In the genomic region with DNA sequence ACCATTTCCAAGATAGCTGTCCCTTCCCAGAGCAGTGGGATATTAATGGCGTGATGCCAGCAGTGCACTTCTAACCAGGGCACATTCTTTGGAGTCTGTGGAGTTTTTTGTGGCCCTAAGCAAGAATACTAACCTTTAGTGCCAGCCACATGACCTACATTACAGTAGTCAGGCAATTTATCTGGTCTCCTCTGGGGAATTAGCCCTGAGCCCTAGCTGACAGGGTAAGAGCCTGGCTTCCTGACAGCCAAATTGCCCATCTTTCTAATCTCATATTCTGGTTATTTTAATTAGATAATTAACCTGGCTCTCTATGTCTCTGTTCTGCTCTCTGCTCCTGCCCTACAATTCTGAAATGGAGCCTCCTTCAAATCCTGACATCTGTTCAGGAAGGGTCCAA, we compare ENCODE assay signal across 30 cellular contexts. TPM values are rescaled to one million over a fixed set of nuclear protein-coding genes. Genes with fewer than 3 reads are reported as not detected.
"Had no signal": no experiment of that assay in that cellular context is flagged by ENCODE, and none has a peak within 500 bp of the region (broad histone marks: within the 10 kb centered on the region; RNA-seq: fewer than 3 reads in every experiment).

No MANE protein-coding gene starts in this region.

- H3K27ac ChIP-seq: gastroesophageal sphincter, hepatocyte, left ventricle myocardium inferior, ovary, right lobe of liver, skin epidermis, uterus had no signal

- H3K27me3 ChIP-seq: gastroesophageal sphincter, hepatocyte, ovary, right lobe of liver, uterus had no signal

- H3K4me1 ChIP-seq: right lobe of liver, uterus had no signal

- ATAC-seq: activated CD8-positive, alpha-beta memory T cell treated with anti-CD3 and anti-CD28 coated beads, Interleukin-2, amount 10 ng/mL, durations not matched to agents 7 days and 5 days; activated CD8-positive, alpha-beta T cell treated with anti-CD3 and anti-CD28 coated beads, Interleukin-2, amount 10 ng/mL, durations not matched to agents 7 days and 5 days; activated naive CD4-positive, alpha-beta T cell treated with anti-CD3 and anti-CD28 coated beads, Interleukin-2, amount 50 U/mL, for 72 hours; activated T-cell treated with anti-CD3 and anti-CD28 coated beads, Interleukin-2, amount 50 U/mL, for 72 hours; gastroesophageal sphincter; right lobe of liver; stimulated activated effector memory CD8-positive, alpha-beta T cell treated with anti-CD3 and anti-CD28 coated beads, Interleukin-12 subunit alpha, Interleukin-12 subunit beta, amount 100 ng/mL, for 72 hours; stimulated activated naive CD8-positive, alpha-beta T cell treated with anti-CD3 and anti-CD28 coated beads, Interleukin-15, amount 100 ng/mL, for 72 hours had no signal

- H3K27me3 Mint-ChIP-seq: activated CD8-positive, alpha-beta memory T cell treated with anti-CD3 and anti-CD28 coated beads, Interleukin-2, amount 10 ng/mL, durations not matched to agents 7 days and 5 days; progenitor cell of endocrine pancreas; stimulated activated naive CD8-positive, alpha-beta T cell treated with anti-CD3 and anti-CD28 coated beads, Interleukin-15, amount 100 ng/mL, for 72 hours; type B pancreatic cell had no signal

- H3K36me3 ChIP-seq: ovary, right lobe of liver, uterus had no signal

- H3K9me3 Mint-ChIP-seq: activated naive CD4-positive, alpha-beta T cell treated with anti-CD3 and anti-CD28 coated beads, Interleukin-2, amount 50 U/mL, for 72 hours; activated T-cell treated with anti-CD3 and anti-CD28 coated beads, Interleukin-2, amount 50 U/mL, for 72 hours; stimulated activated effector memory CD8-positive, alpha-beta T cell treated with anti-CD3 and anti-CD28 coated beads, Interleukin-12 subunit alpha, Interleukin-12 subunit beta, amount 100 ng/mL, for 72 hours; stimulated activated naive CD8-positive, alpha-beta T cell treated with anti-CD3 and anti-CD28 coated beads, Interleukin-15, amount 100 ng/mL, for 72 hours had no signal

- H3K9me3 ChIP-seq: ovary, right lobe of liver, uterus had no signal

- H3K36me3 Mint-ChIP-seq: activated CD8-positive, alpha-beta memory T cell treated with anti-CD3 and anti-CD28 coated beads, Interleukin-2, amount 10 ng/mL, durations not matched to agents 7 days and 5 days; stimulated activated effector memory CD8-positive, alpha-beta T cell treated with anti-CD3 and anti-CD28 coated beads, Interleukin-12 subunit alpha, Interleukin-12 subunit beta, amount 100 ng/mL, for 72 hours; type B pancreatic cell had no signal

- H3K27ac Mint-ChIP-seq: activated CD8-positive, alpha-beta memory T cell treated with anti-CD3 and anti-CD28 coated beads, Interleukin-2, amount 10 ng/mL, durations not matched to agents 7 days and 5 days; activated CD8-positive, alpha-beta T cell treated with anti-CD3 and anti-CD28 coated beads, Interleukin-2, amount 10 ng/mL, durations not matched to agents 7 days and 5 days; activated naive CD4-positive, alpha-beta T cell treated with anti-CD3 and anti-CD28 coated beads, Interleukin-2, amount 50 U/mL, for 72 hours; activated T-cell treated with anti-CD3 and anti-CD28 coated beads, Interleukin-2, amount 50 U/mL, for 72 hours; nephron progenitor cell; progenitor cell of endocrine pancreas; stimulated activated effector memory CD8-positive, alpha-beta T cell treated with anti-CD3 and anti-CD28 coated beads, Interleukin-12 subunit alpha, Interleukin-12 subunit beta, amount 100 ng/mL, for 72 hours; stimulated activated naive CD8-positive, alpha-beta T cell treated with anti-CD3 and anti-CD28 coated beads, Interleukin-15, amount 100 ng/mL, for 72 hours; type B pancreatic cell had no signal

- H3K4me1 Mint-ChIP-seq: stimulated activated effector memory CD8-positive, alpha-beta T cell treated with anti-CD3 and anti-CD28 coated beads, Interleukin-12 subunit alpha, Interleukin-12 subunit beta, amount 100 ng/mL, for 72 hours had no signal

- H3K4me3 ChIP-seq: gastroesophageal sphincter, hepatocyte, left ventricle myocardium inferior, lung, ovary, right lobe of liver, skin epidermis, uterus had no signal

- FAIRE-seq: bronchial epithelial cell, colon, endometrium had no signal

- H3K4me3 Mint-ChIP-seq: activated CD8-positive, alpha-beta memory T cell treated with anti-CD3 and anti-CD28 coated beads, Interleukin-2, amount 10 ng/mL, durations not matched to agents 7 days and 5 days; activated CD8-positive, alpha-beta T cell treated with anti-CD3 and anti-CD28 coated beads, Interleukin-2, amount 10 ng/mL, durations not matched to agents 7 days and 5 days; activated T-cell treated with anti-CD3 and anti-CD28 coated beads, Interleukin-2, amount 50 U/mL, for 72 hours; nephron progenitor cell; stimulated activated effector memory CD8-positive, alpha-beta T cell treated with anti-CD3 and anti-CD28 coated beads, Interleukin-12 subunit alpha, Interleukin-12 subunit beta, amount 100 ng/mL, for 72 hours; stimulated activated naive CD8-positive, alpha-beta T cell treated with anti-CD3 and anti-CD28 coated beads, Interleukin-15, amount 100 ng/mL, for 72 hours; type B pancreatic cell had no signal

- DNase-seq: activated CD8-positive, alpha-beta memory T cell treated with anti-CD3 and anti-CD28 coated beads, Interleukin-2, amount 10 ng/mL, durations not matched to agents 7 days and 5 days; activated CD8-positive, alpha-beta T cell treated with anti-CD3 and anti-CD28 coated beads, Interleukin-2, amount 10 ng/mL, durations not matched to agents 7 days and 5 days; activated naive CD4-positive, alpha-beta T cell; activated T-cell treated with anti-CD3 and anti-CD28 coated beads, Interleukin-2, amount 50 U/mL, for 72 hours; anterior cingulate cortex; dermis blood vessel endothelial cell; effector CD4-positive, alpha-beta T cell; erythroblast; islet precursor cell; left ventricle myocardium inferior; mesendoderm; nephron progenitor cell; ovary; right lobe of liver; stimulated activated CD4-positive, alpha-beta T cell treated with anti-CD3 and anti-CD28 coated beads, Interleukin-12 subunit alpha, Interleukin-12 subunit beta, amount 100 ng/mL, for 4 hours; stimulated activated CD4-positive, alpha-beta T cell treated with anti-CD3 and anti-CD28 coated beads, Interleukin-4, amount 100 ng/mL, for 24 hours; stimulated activated naive CD8-positive, alpha-beta T cell treated with anti-CD3 and anti-CD28 coated beads, Interleukin-15, amount 100 ng/mL, for 72 hours; T1000; uterus had no signal

RNA-seq across cellular contexts. Expression of a gene that starts 5.2 kb away (rescaled TPM):
- total RNA-seq: activated CD8-positive, alpha-beta memory T cell treated with anti-CD3 and anti-CD28 coated beads, Interleukin-2, amount 10 ng/mL, durations not matched to agents 7 days and 5 days; activated naive CD4-positive, alpha-beta T cell treated with anti-CD3 and anti-CD28 coated beads, Interleukin-2, amount 50 U/mL, for 72 hours had no signal

RNA-seq across cellular contexts. Expression of a gene that starts 57.0 kb away (rescaled TPM):
- total RNA-seq: activated CD8-positive, alpha-beta memory T cell treated with anti-CD3 and anti-CD28 coated beads, Interleukin-2, amount 10 ng/mL, durations not matched to agents 7 days and 5 days; activated CD8-positive, alpha-beta T cell treated with anti-CD3 and anti-CD28 coated beads, Interleukin-2, amount 10 ng/mL, durations not matched to agents 7 days and 5 days; bronchial epithelial cell; dermis blood vessel endothelial cell had no signal
- polyA plus RNA-seq: hepatocyte had no signal
